10 cellular contexts compared by ENCODE assay signal in the genomic region with DNA sequence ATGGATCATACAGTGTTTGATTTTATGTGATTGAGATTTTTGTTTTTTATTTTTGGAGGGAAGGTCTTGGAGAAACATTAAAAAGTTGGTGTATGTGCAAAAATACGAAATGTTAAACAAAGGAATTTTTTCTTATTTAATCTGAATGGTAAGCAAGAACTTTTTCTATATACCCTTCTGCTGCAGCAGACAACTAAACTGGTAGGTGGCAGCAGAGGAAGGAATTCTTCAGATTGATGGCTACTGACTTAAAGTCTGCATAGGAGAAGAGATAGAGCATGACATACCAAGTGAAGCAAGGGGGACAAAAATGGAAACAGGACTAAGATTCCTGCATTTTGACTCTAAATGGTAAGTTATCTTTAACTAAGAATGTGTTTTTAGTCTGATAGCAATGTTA. TPM values are rescaled to one million over a fixed set of nuclear protein-coding genes. Genes with fewer than 3 reads are reported as not detected.
A peak's percentile ranks its signal among the peaks of the same experiment; 100 is the strongest.
DNase-seq lines count a peak whose midpoint lies in the region; ATAC-seq and TF ChIP-seq lines count a peak whose summit lies in the region.
"Had no signal": no experiment of that assay in that cellular context is flagged by ENCODE, and none has a peak within 500 bp of the region (broad histone marks: within the 10 kb centered on the region; RNA-seq: fewer than 3 reads in every experiment).

No MANE protein-coding gene starts in this region.

- no peaks in the 10 kb centered on the region for H3K27me3 Mint-ChIP-seq in endothelial cell (ENCODE audit: unreplicated experiment)
- H3K27me3 Mint-ChIP-seq: central memory CD8-positive, alpha-beta T cell had no signal

- TF ChIP-seq CTCF in GM06990 (IDR thresholded peaks at IDR 0.05; ENCODE audit: insufficient read depth, low read length, poor library complexity, severe bottlenecking): peak; percentile 42
- peak; percentile 41 for TF ChIP-seq CTCF in endothelial cell (IDR thresholded peaks at IDR 0.05; ENCODE audit: unreplicated experiment)
- peak; percentile 57 for TF ChIP-seq CTCF in parathyroid adenoma (IDR thresholded peaks at IDR 0.05)

- no peak for ATAC-seq in GM21423 (IDR thresholded peaks at IDR 0.05; ENCODE audit: unreplicated experiment)

- no peak overlapping the region for H3K4me2 ChIP-seq in parathyroid adenoma (ENCODE audit: low read length)

- H3K36me3 Mint-ChIP-seq in endothelial cell (ENCODE audit: low read depth, unreplicated experiment): peaks cover 5% of the 10 kb centered on the region

- no peak overlapping the region for H3K27ac Mint-ChIP-seq in endothelial cell (ENCODE audit: unreplicated experiment)

- H3K4me1 ChIP-seq in parathyroid adenoma: peaks cover 13% of the 10 kb centered on the region

- peak overlapping the region; percentile 29 for H3K27ac ChIP-seq in parathyroid adenoma

- DNase-seq in GM06990 (ENCODE audit: extremely low read depth, insufficient read length) (no peak), NCI-H2227 treated with DMSO at 0.1 percent for 48 hours (lab: John Stamatoyannopoulos, UW) (peak; percentile 2), endothelial cell (ENCODE audit: low spot score) (peak; percentile 17), mesenteric fat pad (ENCODE audit: low spot score) (no peak)
- no peak for DNase-seq in activated CD4-positive, alpha-beta T cell treated with anti-CD3 and anti-CD28 coated beads for 48 hours
- no peak for DNase-seq in effector CD8-positive, alpha-beta T cell (lab: John Stamatoyannopoulos, UW)
- DNase-seq: stimulated activated CD4-positive, alpha-beta T cell treated with anti-CD3 and anti-CD28 coated beads, Interleukin-4, amount 100 ng/mL, for 4 hours had no signal

- no peaks in the 10 kb centered on the region for H3K4me1 Mint-ChIP-seq in endothelial cell (ENCODE audit: unreplicated experiment)
- H3K4me1 Mint-ChIP-seq: central memory CD8-positive, alpha-beta T cell had no signal

- H3K36me3 ChIP-seq in GM06990 (ENCODE audit: control insufficient read depth, insufficient read depth, low read length) (no peaks in the 10 kb centered on the region), parathyroid adenoma (ENCODE audit: control insufficient read depth, insufficient read depth, low read length) (no peaks in the 10 kb centered on the region)

- no peaks in the 10 kb centered on the region for H3K9me3 ChIP-seq in parathyroid adenoma (ENCODE audit: control insufficient read depth, low read length)

- H3K4me3 Mint-ChIP-seq in endothelial cell (ENCODE audit: unreplicated experiment): no peak overlapping the region
- H3K4me3 Mint-ChIP-seq: central memory CD8-positive, alpha-beta T cell had no signal

- H3K9ac ChIP-seq in parathyroid adenoma: no peak overlapping the region

- H3K4me3 ChIP-seq in GM06990 (replicated peaks; ENCODE audit: low read depth, low read length) (no peak overlapping the region), parathyroid adenoma (ENCODE audit: low read depth, low read length) (no peak overlapping the region)

- H3K27me3 ChIP-seq in GM06990 (replicated peaks; ENCODE audit: control insufficient read depth, insufficient read depth, low read length) (no peaks in the 10 kb centered on the region), parathyroid adenoma (ENCODE audit: control insufficient read depth, insufficient read depth, low read length) (no peaks in the 10 kb centered on the region)

- H2AFZ ChIP-seq in parathyroid adenoma: no peak overlapping the region

- H3K9me3 Mint-ChIP-seq in endothelial cell (ENCODE audit: unreplicated experiment): no peaks in the 10 kb centered on the region
- H3K9me3 Mint-ChIP-seq: central memory CD8-positive, alpha-beta T cell had no signal

- no peaks in the 10 kb centered on the region for H3K79me2 ChIP-seq in parathyroid adenoma

RNA-seq across cellular contexts. Expression of a gene that starts 42.0 kb away (rescaled TPM):
- not detected for total RNA-seq in endothelial cell (ENCODE audit: unreplicated experiment)
- total RNA-seq in mesenteric fat pad: not detected

Comparison
In these comparisons a context has a peak if more than half of its experiments do, and no peak if none do; other contexts are left out.
1. DNase-seq: peak in NCI-H2227 treated with DMSO at 0.1 percent for 48 hours (single experiment) and endothelial cell (single experiment); none in GM06990 (single experiment), activated CD4-positive, alpha-beta T cell treated with anti-CD3 and anti-CD28 coated beads for 48 hours (single experiment), effector CD8-positive, alpha-beta T cell (single experiment) and mesenteric fat pad (single experiment).
2. Peak in every context shown above with its lines, with median percentiles within 50 percentile points of each other: CTCF ChIP-seq.